9 cellular contexts compared by ENCODE assay signal in genomic region chr2:217248312-217248935, GRCh38.
DNase-seq lines count a peak whose midpoint lies in the region; ATAC-seq, FAIRE-seq and TF ChIP-seq lines count a peak whose summit lies in the region.
"Had no signal": no experiment of that assay in that cellular context is flagged by ENCODE, and none has a peak within 500 bp of the region (broad histone marks: within the 10 kb centered on the region; RNA-seq: fewer than 3 reads in every experiment).

No MANE protein-coding gene starts in this region.

- H3K9me3 ChIP-seq in breast epithelium (no peaks in the 10 kb centered on the region), uterus (no peaks in the 10 kb centered on the region)

- H3K27ac ChIP-seq in breast epithelium (peak overlapping the region; percentile 79 to 86), uterus (peak overlapping the region; percentile 76 to 95)

- peak; percentile 89 for ATAC-seq in HG02588 (IDR thresholded peaks at IDR 0.05; ENCODE audit: unreplicated experiment)
- peak; percentile 72 for ATAC-seq in memory B cell (ENCODE audit: low read depth)

- H3K4me3 ChIP-seq in breast epithelium (peak overlapping the region in 2 of 3 donors; percentile 15 to 55), uterus (no peak overlapping the region)

- DNase-seq in GM12891 (ENCODE audit: insufficient read length, low spot score): peak; percentile 11
- DNase-seq in NCI-H187 (lab: John Stamatoyannopoulos, UW): peak; percentile 45 to 77
- peak; percentile 61 to 63 for DNase-seq in breast epithelium (ENCODE audit: low spot score in 2 of 2)
- no peak for DNase-seq in memory B cell (ENCODE audit: low spot score in 2 of 2)
- peak; percentile 83 to 85 for DNase-seq in uterus
- no peak for DNase-seq in SW 1271 (lab: John Stamatoyannopoulos, UW)
- no peak for DNase-seq in NCI-H524 (lab: John Stamatoyannopoulos, UW)

- peaks cover 1% of the 10 kb centered on the region for H3K9me3 Mint-ChIP-seq in memory B cell
- H3K9me3 Mint-ChIP-seq: stimulated activated naive CD8-positive, alpha-beta T cell treated with anti-CD3 and anti-CD28 coated beads, Interleukin-15, Interleukin-2, amounts not matched to agents 100 ng/mL and 50 ng/mL, for 24 hours had no signal

- no peaks in the 10 kb centered on the region for H3K36me3 Mint-ChIP-seq in memory B cell

- TF ChIP-seq CTCF in breast epithelium (IDR thresholded peaks at IDR 0.05) (no peak), uterus (IDR thresholded peaks at IDR 0.05) (peak in 1 of 4 experiments; percentile 5)

- peaks cover 2% of the 10 kb centered on the region for H3K4me1 Mint-ChIP-seq in memory B cell

- no peak overlapping the region for H3K4me3 Mint-ChIP-seq in memory B cell
- H3K4me3 Mint-ChIP-seq: stimulated activated naive CD8-positive, alpha-beta T cell treated with anti-CD3 and anti-CD28 coated beads, Interleukin-15, Interleukin-2, amounts not matched to agents 100 ng/mL and 50 ng/mL, for 24 hours had no signal

- H3K4me1 ChIP-seq in breast epithelium: peaks cover 10 to 12% of the 10 kb centered on the region in 2 donors
- peaks cover 13% of the 10 kb centered on the region in 2 donors for H3K4me1 ChIP-seq in uterus

- no peak overlapping the region for H3K27ac Mint-ChIP-seq in memory B cell
- H3K27ac Mint-ChIP-seq: stimulated activated naive CD8-positive, alpha-beta T cell treated with anti-CD3 and anti-CD28 coated beads, Interleukin-15, Interleukin-2, amounts not matched to agents 100 ng/mL and 50 ng/mL, for 24 hours had no signal

- H3K27me3 ChIP-seq in breast epithelium (no peaks in the 10 kb centered on the region), uterus (no peaks in the 10 kb centered on the region)

- peak; percentile 57 for FAIRE-seq in GM12891 (lab: Jason Lieb, UNC)

- peaks cover 15% of the 10 kb centered on the region for H3K27me3 Mint-ChIP-seq in memory B cell

- intact Hi-C loops in breast epithelium (cut with DNase I; ENCODE audit: low total_unique reads) (no loop called here), uterus (cut with DNase I; ENCODE audit: low total_unique reads) (no loop called here)

- H3K36me3 ChIP-seq in breast epithelium (no peaks in the 10 kb centered on the region), uterus (no peaks in the 10 kb centered on the region)

- TF ChIP-seq POLR2A in GM12891 (IDR thresholded peaks at IDR 0.05; ENCODE audit: low read depth, low read length): no peak
- no peak for TF ChIP-seq POLR2A in breast epithelium (IDR thresholded peaks at IDR 0.05)
- TF ChIP-seq POLR2A in uterus (IDR thresholded peaks at IDR 0.05): no peak

TF ChIP-seq in GM12891, 5 proteins besides CTCF, POLR2A, EP300 and RAD21:
- TF ChIP-seq TAF1 (IDR thresholded peaks at IDR 0.05; ENCODE audit: low read depth, low read length): no peak
- peak; percentile 100 for TF ChIP-seq SPI1 (IDR thresholded peaks at IDR 0.05; ENCODE audit: low read depth, low read length)

Comparison
In these comparisons a context has a peak if more than half of its experiments do, and no peak if none do; other contexts are left out.
1. DNase-seq: peak in GM12891 (single experiment), NCI-H187 (2 of 2), breast epithelium (2 of 2) and uterus (2 of 2); none in memory B cell (0 of 2), SW 1271 (0 of 2) and NCI-H524 (0 of 2).
2. H3K4me3 ChIP-seq: peak in breast epithelium (2 of 3); none in uterus (0 of 2).